16 cellular contexts compared by ENCODE assay signal in the genomic region with DNA sequence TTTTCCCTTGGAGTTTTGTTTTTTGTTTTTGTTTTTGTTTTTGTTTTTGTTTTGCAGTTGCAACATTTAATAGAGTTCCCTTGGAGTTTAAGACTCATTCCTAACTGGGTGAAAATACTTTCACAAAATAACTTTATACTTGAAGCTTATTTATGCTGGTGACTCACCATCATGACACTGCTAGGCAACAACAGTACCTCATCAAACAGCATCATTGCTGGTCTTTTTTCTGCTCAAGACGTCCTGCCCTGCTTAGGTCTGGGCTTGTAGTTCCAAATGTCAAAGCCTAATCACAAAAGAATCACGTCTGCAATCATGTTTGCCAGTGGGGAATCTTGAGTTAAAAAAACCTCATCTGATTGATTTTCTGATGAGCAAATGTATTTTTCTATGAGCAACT.
"Had no signal": no experiment of that assay in that cellular context is flagged by ENCODE, and none has a peak within 500 bp of the region (broad histone marks: within the 10 kb centered on the region; RNA-seq: fewer than 3 reads in every experiment).

No MANE protein-coding gene starts in this region.

- H3K27ac Mint-ChIP-seq: activated CD8-positive, alpha-beta memory T cell treated with anti-CD3 and anti-CD28 coated beads, Interleukin-2, amount 10 ng/mL, durations not matched to agents 7 days and 5 days; activated naive CD8-positive, alpha-beta T cell; immature natural killer cell; natural killer cell treated with Interleukin-12 subunit alpha and Interleukin-12 subunit beta and Interleukin-15 and Interleukin-18, amount 100 ng/mL, for 72 hours; T-helper 2 cell treated with Interferon-gamma antibody and Interleukin-4, amounts not matched to agents 5 μg/mL and 100 μg/mL, for 36 hours; type B pancreatic cell had no signal

- H3K36me3 Mint-ChIP-seq: activated CD8-positive, alpha-beta memory T cell treated with anti-CD3 and anti-CD28 coated beads, Interleukin-2, amount 10 ng/mL, durations not matched to agents 7 days and 5 days; activated naive CD8-positive, alpha-beta T cell; immature natural killer cell; natural killer cell treated with Interleukin-12 subunit alpha and Interleukin-12 subunit beta and Interleukin-15 and Interleukin-18, amount 100 ng/mL, for 72 hours; type B pancreatic cell had no signal

- DNase-seq: activated CD4-positive, alpha-beta T cell treated with anti-CD3 and anti-CD28 coated beads for 1 hour; activated CD4-positive, alpha-beta T cell treated with anti-CD3 and anti-CD28 coated beads, Interleukin-2, amount 50 U/mL, for 48 hours; activated CD8-positive, alpha-beta memory T cell treated with anti-CD3 and anti-CD28 coated beads, Interleukin-2, amount 10 ng/mL, durations not matched to agents 7 days and 5 days; activated effector memory CD4-positive, alpha-beta T cell treated with anti-CD3 and anti-CD28 coated beads, Interleukin-2, amount 50 U/mL, for 16 hours; activated T-cell treated with anti-CD3 and anti-CD28 coated beads, Interleukin-2, amount 50 U/mL, for 4 hours; immature natural killer cell; occipital lobe; stimulated activated CD4-positive, alpha-beta T cell treated with anti-CD3 and anti-CD28 coated beads, Interleukin-12 subunit alpha, Interleukin-12 subunit beta, amount 100 ng/mL, for 4 hours; stimulated activated naive CD4-positive, alpha-beta T cell had no signal

- H3K4me1 Mint-ChIP-seq: activated CD8-positive, alpha-beta memory T cell treated with anti-CD3 and anti-CD28 coated beads, Interleukin-2, amount 10 ng/mL, durations not matched to agents 7 days and 5 days; immature natural killer cell had no signal

- ATAC-seq: activated CD8-positive, alpha-beta memory T cell treated with anti-CD3 and anti-CD28 coated beads, Interleukin-2, amount 10 ng/mL, durations not matched to agents 7 days and 5 days; activated T-cell treated with anti-CD3 and anti-CD28 coated beads, Interleukin-2, amount 50 U/mL, for 4 hours; natural killer cell treated with Interleukin-12 subunit alpha and Interleukin-12 subunit beta and Interleukin-15 and Interleukin-18, amount 100 ng/mL, for 72 hours; sciatic nerve had no signal

- H3K27ac ChIP-seq: prostate gland, suprapubic skin had no signal

- H3K27me3 Mint-ChIP-seq: activated naive CD8-positive, alpha-beta T cell; type B pancreatic cell had no signal

- H3K4me3 ChIP-seq: prostate gland, suprapubic skin had no signal

- H3K9me3 Mint-ChIP-seq: activated T-cell treated with anti-CD3 and anti-CD28 coated beads, Interleukin-2, amount 50 U/mL, for 4 hours; natural killer cell treated with Interleukin-12 subunit alpha and Interleukin-12 subunit beta and Interleukin-15 and Interleukin-18, amount 100 ng/mL, for 72 hours; T-helper 2 cell treated with Interferon-gamma antibody and Interleukin-4, amounts not matched to agents 5 μg/mL and 100 μg/mL, for 36 hours had no signal

- H3K36me3 ChIP-seq: prostate gland, suprapubic skin had no signal

- H3K4me3 Mint-ChIP-seq: activated CD8-positive, alpha-beta memory T cell treated with anti-CD3 and anti-CD28 coated beads, Interleukin-2, amount 10 ng/mL, durations not matched to agents 7 days and 5 days; activated naive CD8-positive, alpha-beta T cell; activated T-cell treated with anti-CD3 and anti-CD28 coated beads, Interleukin-2, amount 50 U/mL, for 4 hours; immature natural killer cell; natural killer cell treated with Interleukin-12 subunit alpha and Interleukin-12 subunit beta and Interleukin-15 and Interleukin-18, amount 100 ng/mL, for 72 hours; T-helper 2 cell treated with Interferon-gamma antibody and Interleukin-4, amounts not matched to agents 5 μg/mL and 100 μg/mL, for 36 hours; type B pancreatic cell had no signal

- H3K4me1 ChIP-seq: prostate gland, suprapubic skin had no signal

- H3K27me3 ChIP-seq: suprapubic skin had no signal

- H3K9me3 ChIP-seq: prostate gland, suprapubic skin had no signal
